ENCODE assay signal across 9 cellular contexts in the genomic region with DNA sequence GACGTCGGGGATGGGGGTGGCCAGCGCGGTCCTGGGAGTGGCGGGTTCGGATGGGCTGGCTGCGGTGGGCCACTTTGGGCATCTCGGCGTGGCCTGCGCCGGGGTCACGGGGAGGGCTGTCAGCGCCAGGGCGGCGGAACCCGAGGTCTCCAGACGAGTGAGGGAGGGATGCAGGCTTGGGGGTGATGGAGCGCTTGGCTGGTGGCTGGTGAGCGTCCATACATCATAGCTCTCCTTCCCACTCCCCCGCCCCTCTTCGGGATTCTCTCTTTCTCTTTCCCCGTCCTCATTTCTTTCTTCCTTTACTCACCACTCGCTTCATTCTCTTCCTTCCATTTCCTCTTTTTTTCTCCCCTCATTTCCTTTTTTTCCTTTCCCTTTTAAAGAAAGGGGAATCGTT.
DNase-seq lines count a peak whose midpoint lies in the region; ATAC-seq and TF ChIP-seq lines count a peak whose summit lies in the region.
"Had no signal": no experiment of that assay in that cellular context is flagged by ENCODE, and none has a peak within 500 bp of the region (broad histone marks: within the 10 kb centered on the region; RNA-seq: fewer than 3 reads in every experiment).

No MANE protein-coding gene starts in this region.

- intact Hi-C loops in activated naive CD4-positive, alpha-beta T cell treated with anti-CD3 and anti-CD28 coated beads for 36 hours (cut with micrococcal nuclease): loop anchor here (2.0 kb wide), 1 partner anchor 277 kb away; no protein-coding TSS in a partner anchor
- intact Hi-C loops in breast epithelium (cut with DNase I; ENCODE audit: low total_unique reads): no loop called here
- intact Hi-C loops in lower lobe of right lung (cut with DNase I): no loop called here

- WGBS in urinary bladder: 2% methylated on average over 24 of the region's 24 CpGs

- H3K27me3 ChIP-seq in breast epithelium (no peaks in the 10 kb centered on the region), lower lobe of right lung (ENCODE audit: low read depth) (peaks cover 18% of the 10 kb centered on the region)

- H3K36me3 ChIP-seq in breast epithelium (no peaks in the 10 kb centered on the region), lower lobe of right lung (no peaks in the 10 kb centered on the region), urinary bladder (ENCODE audit: insufficient read depth) (no peaks in the 10 kb centered on the region)
- H3K36me3 ChIP-seq: SJSA1 had no signal

- peaks cover 9% of the 10 kb centered on the region for H3K4me1 Mint-ChIP-seq in activated naive CD4-positive, alpha-beta T cell treated with anti-CD3 and anti-CD28 coated beads for 36 hours (ENCODE audit: low read depth)

- peaks cover 49% of the 10 kb centered on the region for H3K27me3 Mint-ChIP-seq in activated naive CD4-positive, alpha-beta T cell treated with anti-CD3 and anti-CD28 coated beads for 36 hours (ENCODE audit: low read depth)

- TF ChIP-seq POLR2A in breast epithelium (IDR thresholded peaks at IDR 0.05): no peak

- H3K9me3 ChIP-seq in breast epithelium (no peaks in the 10 kb centered on the region), lower lobe of right lung (no peaks in the 10 kb centered on the region)

- H3K36me3 Mint-ChIP-seq in activated naive CD4-positive, alpha-beta T cell treated with anti-CD3 and anti-CD28 coated beads for 36 hours (ENCODE audit: low read depth): no peaks in the 10 kb centered on the region

- H3K9me3 Mint-ChIP-seq in activated naive CD4-positive, alpha-beta T cell treated with anti-CD3 and anti-CD28 coated beads for 36 hours: no peaks in the 10 kb centered on the region

- TF ChIP-seq CTCF in breast epithelium (IDR thresholded peaks at IDR 0.05) (no peak), lower lobe of right lung (IDR thresholded peaks at IDR 0.05) (no peak)

- peak overlapping the region; percentile 55 to 69 (median 67) for H3K4me3 ChIP-seq in breast epithelium
- peak overlapping the region; percentile 61 for H3K4me3 ChIP-seq in lower lobe of right lung
- H3K4me3 ChIP-seq in urinary bladder (ENCODE audit: low read depth, low read length): peak overlapping the region; percentile 71

- H3K4me3 Mint-ChIP-seq in activated naive CD4-positive, alpha-beta T cell treated with anti-CD3 and anti-CD28 coated beads for 36 hours: peak overlapping the region; percentile 58

- ATAC-seq in lower lobe of right lung (peak in 1 of 2 donors; percentile 32), HG02759 (IDR thresholded peaks at IDR 0.05; ENCODE audit: unreplicated experiment) (no peak), HG03565 (IDR thresholded peaks at IDR 0.05; ENCODE audit: unreplicated experiment) (no peak)

- H3K27ac Mint-ChIP-seq in activated naive CD4-positive, alpha-beta T cell treated with anti-CD3 and anti-CD28 coated beads for 36 hours: no peak overlapping the region

- H3K4me1 ChIP-seq in breast epithelium: no peaks in the 10 kb centered on the region
- H3K4me1 ChIP-seq in lower lobe of right lung: peaks cover 11% of the 10 kb centered on the region
- H3K4me1 ChIP-seq in urinary bladder (ENCODE audit: insufficient read depth): no peaks in the 10 kb centered on the region

- H3K27ac ChIP-seq in breast epithelium (no peak overlapping the region), lower lobe of right lung (no peak overlapping the region), urinary bladder (ENCODE audit: low read depth) (no peak overlapping the region)
- H3K27ac ChIP-seq: SJSA1 had no signal

- no peak for DNase-seq in activated naive CD4-positive, alpha-beta T cell treated with anti-CD3 and anti-CD28 coated beads for 36 hours
- no peak for DNase-seq in activated naive CD4-positive, alpha-beta T cell treated with Interleukin-2 at 50 U/mL for 16 hours
- DNase-seq in breast epithelium (ENCODE audit: low spot score in 2 of 2): peak in 1 of 2 donors; percentile 54
- no peak for DNase-seq in lower lobe of right lung
- no peak for DNase-seq in activated gamma-delta T cell treated with Interleukin-2 at 50 U/mL for 16 hours

- CTCF ChIA-PET in activated naive CD4-positive, alpha-beta T cell treated with anti-CD3 and anti-CD28 coated beads for 36 hours (lab: Charles Lee): no interaction called here
